ENCODE assay signal across 18 cellular contexts in the genomic region with DNA sequence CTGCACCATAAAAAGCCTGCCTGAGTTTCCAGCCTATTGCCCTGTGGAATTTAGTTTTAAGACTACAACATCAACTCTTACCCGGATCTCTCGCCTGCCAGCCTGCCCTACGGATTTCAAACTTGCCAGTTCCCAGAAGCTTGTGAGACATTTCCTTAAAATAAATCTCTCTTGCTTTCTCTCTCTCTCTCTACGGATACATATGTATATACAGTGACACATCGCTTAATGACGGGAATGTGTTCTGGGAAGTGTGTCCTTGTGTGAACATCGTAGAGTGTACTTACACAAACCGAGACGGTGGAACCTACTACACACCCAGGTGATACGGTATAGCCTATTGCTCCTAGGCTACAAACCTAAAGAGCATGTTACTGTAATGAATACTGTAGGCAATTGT.
A peak's percentile ranks its signal among the peaks of the same experiment; 100 is the strongest.
DNase-seq lines count a peak whose midpoint lies in the region; ATAC-seq, FAIRE-seq and TF ChIP-seq lines count a peak whose summit lies in the region.
"Had no signal": no experiment of that assay in that cellular context is flagged by ENCODE, and none has a peak within 500 bp of the region (broad histone marks: within the 10 kb centered on the region; RNA-seq: fewer than 3 reads in every experiment).

No MANE protein-coding gene starts in this region.

- no peak overlapping the region for H2AK9ac ChIP-seq in IMR-90 (replicated peaks; ENCODE audit: low read depth, low read length, poor library complexity)

- H4K8ac ChIP-seq in IMR-90 (ENCODE audit: low read depth in 2 of 2, low read length in 2 of 2), result peak overlapping the region; percentile 13 to 91; a peak in 3 of 4 replicates

- TF ChIP-seq POLR2A in IMR-90 (IDR thresholded peaks at IDR 0.05; ENCODE audit: low read depth, low read length) (no peak), gastrocnemius medialis (IDR thresholded peaks at IDR 0.05) (no peak)

- H2AFZ ChIP-seq in IMR-90 (replicated peaks; ENCODE audit: low read length, poor library complexity) (no peak overlapping the region), astrocyte (ENCODE audit: low read depth, low read length) (no peak overlapping the region), smooth muscle cell (ENCODE audit: low read depth) (no peak overlapping the region)

- H3K14ac ChIP-seq in IMR-90 (replicated peaks; ENCODE audit: low read depth, low read length), result peak overlapping the region; percentile 84

- dilution Hi-C loops in IMR-90 (cut with HindIII; ENCODE audit: low sequenced_read_pairs, unreplicated experiment), result no loop called here

- H3K9me1 ChIP-seq in IMR-90 (ENCODE audit: insufficient read depth, low read length), result peaks cover 18% of the 10 kb centered on the region

- peak overlapping the region; percentile 95; the same call in 2 of the 3 replicates for H2BK15ac ChIP-seq in IMR-90 (ENCODE audit: low read depth, low read length)

- POLR2A ChIA-PET in IMR-90 (lab: Charles Lee; ENCODE audit: unreplicated experiment), result interaction anchor here (0.6 kb wide), 1 partner anchor 1153 kb away, joined by 5 read pairs; no protein-coding TSS in a partner anchor

- peak overlapping the region; percentile 97 for H2BK20ac ChIP-seq in IMR-90 (ENCODE audit: low read depth, low read length)

- H3K27ac ChIP-seq in IMR-90 (ENCODE audit: insufficient read depth, low read length), result no peak overlapping the region
- peak overlapping the region; percentile 17 for H3K27ac ChIP-seq in astrocyte (ENCODE audit: low read depth, low read length)
- peak overlapping the region; percentile 98 for H3K27ac ChIP-seq in smooth muscle cell (ENCODE audit: low read depth)
- no peak overlapping the region for H3K27ac ChIP-seq in gastrocnemius medialis
- no peak overlapping the region for H3K27ac ChIP-seq in coronary artery
- H3K27ac ChIP-seq: C4-2B had no signal

- no peak overlapping the region for H3K4me2 ChIP-seq in IMR-90 (ENCODE audit: low read depth, low read length)
- no peak overlapping the region for H3K4me2 ChIP-seq in astrocyte (ENCODE audit: low read length)
- peak overlapping the region; percentile 3 for H3K4me2 ChIP-seq in smooth muscle cell

- no peaks in the 10 kb centered on the region for H3K79me1 ChIP-seq in IMR-90 (ENCODE audit: low read depth in 1 of 2, low read length in 2 of 2)

- H3K23ac ChIP-seq in IMR-90 (ENCODE audit: low read depth, low read length), result no peak overlapping the region

- H3K27me3 ChIP-seq in IMR-90 (ENCODE audit: control insufficient read depth, insufficient read depth, low read length) (no peaks in the 10 kb centered on the region), astrocyte (ENCODE audit: insufficient read depth, low read length) (no peaks in the 10 kb centered on the region), smooth muscle cell (ENCODE audit: low read depth) (no peaks in the 10 kb centered on the region), gastrocnemius medialis (no peaks in the 10 kb centered on the region)
- H3K27me3 ChIP-seq: BE2C had no signal

- no peak for TF ChIP-seq RAD21 in IMR-90 (IDR thresholded peaks at IDR 0.05; ENCODE audit: low read length)

- TF ChIP-seq CTCF in IMR-90 (conservative IDR thresholded peaks at IDR 0.05; ENCODE audit: low read depth, low read length), result no peak
- no peak for TF ChIP-seq CTCF in astrocyte (IDR thresholded peaks at IDR 0.05; ENCODE audit: insufficient read depth, low read depth, low read length)
- no peak for TF ChIP-seq CTCF in smooth muscle cell (IDR thresholded peaks at IDR 0.05; ENCODE audit: borderline replicate concordance, insufficient read depth, poor library complexity, severe bottlenecking)
- TF ChIP-seq CTCF in gastrocnemius medialis (IDR thresholded peaks at IDR 0.05 in 4 of 5, conservative IDR thresholded peaks at IDR 0.05 in 1 of 5), result no peak
- TF ChIP-seq CTCF in coronary artery (IDR thresholded peaks at IDR 0.05), result no peak

- no peaks in the 10 kb centered on the region for H3K36me3 Mint-ChIP-seq in astrocyte (ENCODE audit: low read depth, unreplicated experiment)
- H3K36me3 Mint-ChIP-seq: CD4-positive, alpha-beta memory T cell had no signal

- H3K9me3 ChIP-seq in IMR-90 (ENCODE audit: control insufficient read depth, insufficient read depth, low read length) (no peaks in the 10 kb centered on the region), astrocyte (ENCODE audit: insufficient read depth, low read depth, low read length) (no peaks in the 10 kb centered on the region), smooth muscle cell (replicated peaks; ENCODE audit: low read depth) (no peaks in the 10 kb centered on the region), gastrocnemius medialis (no peaks in the 10 kb centered on the region)
- H3K9me3 ChIP-seq: BE2C had no signal

- H3K4me3 ChIP-seq in IMR-90 (ENCODE audit: insufficient read depth, low read depth, low read length) (no peak overlapping the region), astrocyte (ENCODE audit: insufficient read depth, low read depth, low read length) (no peak overlapping the region), smooth muscle cell (no peak overlapping the region), gastrocnemius medialis (no peak overlapping the region), coronary artery (no peak overlapping the region)

- peak overlapping the region; percentile 59; the same call in 1 of the 2 replicates for H4K91ac ChIP-seq in IMR-90 (ENCODE audit: insufficient read depth, low read depth, low read length)

- CTCF ChIA-PET in IMR-90 (lab: Yijun Ruan, JAX), result interaction anchor here (1.1 kb wide), 1 partner anchor 13 kb away, joined by 3 read pairs; no protein-coding TSS in a partner anchor

- DNase-seq in IMR-90, result peak; percentile 41
- DNase-seq in astrocyte (ENCODE audit: low read depth), result no peak
- peak; percentile 30 for DNase-seq in iris pigment epithelial cell (ENCODE audit: low read depth)
- no peak for DNase-seq in smooth muscle cell (lab: John Stamatoyannopoulos, UW; ENCODE audit: unreplicated experiment)
- DNase-seq in gastrocnemius medialis, result no peak
- DNase-seq in stimulated activated CD8-positive, alpha-beta memory T cell treated with anti-CD3 and anti-CD28 coated beads, Interleukin-4, amount 100 ng/mL, for 48 hours, result no peak
- DNase-seq in coronary artery (ENCODE audit: low spot score), result no peak
- DNase-seq: BE2C; CD4-positive, alpha-beta memory T cell; DMS153; DMS79 treated with DMSO at 0.1 percent for 48 hours; GOT3 had no signal

- no peaks in the 10 kb centered on the region for H3K27me3 Mint-ChIP-seq in astrocyte (ENCODE audit: low read depth, unreplicated experiment)
- H3K27me3 Mint-ChIP-seq: CD4-positive, alpha-beta memory T cell had no signal

- H3F3A ChIP-seq in smooth muscle cell (ENCODE audit: low read depth), result peaks cover 9% of the 10 kb centered on the region

- in situ Hi-C loops in IMR-90 (cut with MboI; ENCODE audit: low sequenced_read_pairs), result no loop called here
- in situ Hi-C loops in gastrocnemius medialis (cut with MboI; ENCODE audit: low sequenced_read_pairs in 4 of 4), result no loop called here

- peak overlapping the region; percentile 99 for H2AK5ac ChIP-seq in IMR-90 (ENCODE audit: low read depth, low read length)

- H3K9me3 Mint-ChIP-seq in astrocyte (ENCODE audit: unreplicated experiment), result peaks cover 7% of the 10 kb centered on the region

- 0 out of 2 replicates have a peak overlapping the region, but pooled peaks have one; percentile 68 for H4K5ac ChIP-seq in IMR-90 (ENCODE audit: low read depth, low read length)

- 80% methylated on average over 2 of the region's 10 CpGs; no CpG with 5 or more reads in 1 of the 2 experiments for WGBS in IMR-90 (ENCODE audit: extremely low coverage in 2 of 2, insufficient read length in 1 of 2), 2 experiments
- 51% methylated on average over 10 of the region's 10 CpGs for WGBS in smooth muscle cell (ENCODE audit: low lambda C conversion rate)

- H4K20me1 ChIP-seq in IMR-90 (ENCODE audit: insufficient read depth, low read length) (no peaks in the 10 kb centered on the region), astrocyte (ENCODE audit: insufficient read depth, low read length) (no peaks in the 10 kb centered on the region), smooth muscle cell (ENCODE audit: low read depth) (no peaks in the 10 kb centered on the region)

- no peak overlapping the region for H3K9ac ChIP-seq in IMR-90 (ENCODE audit: low read depth, low read length)
- no peak overlapping the region for H3K9ac ChIP-seq in astrocyte (ENCODE audit: low read length)
- H3K9ac ChIP-seq in smooth muscle cell (ENCODE audit: low read depth), result no peak overlapping the region

- no peak for ATAC-seq in IMR-90 (ENCODE audit: low read depth)
- ATAC-seq in gastrocnemius medialis, result no peak
- no peak for ATAC-seq in GM21360 (IDR thresholded peaks at IDR 0.05; ENCODE audit: unreplicated experiment)
- ATAC-seq: HCT116 had no signal

- no peaks in the 10 kb centered on the region for H3K36me3 ChIP-seq in IMR-90 (ENCODE audit: control insufficient read depth, insufficient read depth, low read length)
- H3K36me3 ChIP-seq in astrocyte (ENCODE audit: insufficient read depth, low read length), result no peaks in the 10 kb centered on the region
- no peaks in the 10 kb centered on the region for H3K36me3 ChIP-seq in smooth muscle cell (ENCODE audit: low read depth)
- no peaks in the 10 kb centered on the region for H3K36me3 ChIP-seq in gastrocnemius medialis
- H3K36me3 ChIP-seq: BE2C had no signal

- H3K27ac Mint-ChIP-seq in astrocyte (ENCODE audit: unreplicated experiment), result no peak overlapping the region
- H3K27ac Mint-ChIP-seq: CD4-positive, alpha-beta memory T cell had no signal

- BruUV-seq in IMR-90 (replicated peaks; lab: Mats Ljungman, UMichigan), result no TSS peak

- H2BK120ac ChIP-seq in IMR-90 (ENCODE audit: low read depth, low read length), result peak overlapping the region; percentile 91

- H3K4me3 Mint-ChIP-seq in astrocyte (ENCODE audit: unreplicated experiment), result no peak overlapping the region
- H3K4me3 Mint-ChIP-seq: CD4-positive, alpha-beta memory T cell had no signal

- no peak overlapping the region for H3K56ac ChIP-seq in IMR-90 (ENCODE audit: extremely low read depth, insufficient read depth, low read length)

- peaks cover 17% of the 10 kb centered on the region for H3K4me1 ChIP-seq in IMR-90 (ENCODE audit: control insufficient read depth, insufficient read depth, low read length)
- peaks cover 11% of the 10 kb centered on the region for H3K4me1 ChIP-seq in astrocyte (ENCODE audit: insufficient read depth, low read length)
- peaks cover 8% of the 10 kb centered on the region for H3K4me1 ChIP-seq in smooth muscle cell (ENCODE audit: low read depth)
- no peaks in the 10 kb centered on the region for H3K4me1 ChIP-seq in gastrocnemius medialis
- H3K4me1 ChIP-seq: BE2C had no signal

- peak overlapping the region; percentile 98; the same call in 1 of the 2 replicates for H3K18ac ChIP-seq in IMR-90 (ENCODE audit: low read depth, low read length)

- FAIRE-seq in astrocyte (lab: Jason Lieb, UNC), result no peak
- FAIRE-seq: A204.1, G401.6, GM12892 had no signal

- intact Hi-C loops in IMR-90 (cut with micrococcal nuclease) (no loop called here), gastrocnemius medialis (cut with DNase I; ENCODE audit: low total_unique reads) (no loop called here)

- peaks cover 12% of the 10 kb centered on the region for H3K4me1 Mint-ChIP-seq in astrocyte (ENCODE audit: low read depth, unreplicated experiment)
- H3K4me1 Mint-ChIP-seq: CD4-positive, alpha-beta memory T cell had no signal

- H2BK5ac ChIP-seq in IMR-90 (ENCODE audit: low read depth, low read length, poor library complexity, severe bottlenecking), result peak overlapping the region; percentile 80

- H3K4ac ChIP-seq in IMR-90 (ENCODE audit: low read depth, low read length), result peak overlapping the region; percentile 91

- H3K79me2 ChIP-seq in astrocyte (ENCODE audit: insufficient read depth, low read length), result no peaks in the 10 kb centered on the region
- H3K79me2 ChIP-seq in smooth muscle cell (ENCODE audit: low read depth), result no peaks in the 10 kb centered on the region

Comparison
In these comparisons a context has a peak if more than half of its experiments do, and no peak if none do; other contexts are left out.
1. DNase-seq: peak in IMR-90 (single experiment) and iris pigment epithelial cell (single experiment); none in astrocyte (single experiment), smooth muscle cell (single experiment), gastrocnemius medialis (0 of 2), stimulated activated CD8-positive, alpha-beta memory T cell treated with anti-CD3 and anti-CD28 coated beads, Interleukin-4, amount 100 ng/mL, for 48 hours (single experiment) and coronary artery (single experiment).
2. H3K27ac ChIP-seq: peak in astrocyte (single experiment) and smooth muscle cell (single experiment); none in IMR-90 (single experiment), gastrocnemius medialis (0 of 4) and coronary artery (0 of 2).